Comparison of ENCODE assay signal across 1 cellular context in the genomic region with DNA sequence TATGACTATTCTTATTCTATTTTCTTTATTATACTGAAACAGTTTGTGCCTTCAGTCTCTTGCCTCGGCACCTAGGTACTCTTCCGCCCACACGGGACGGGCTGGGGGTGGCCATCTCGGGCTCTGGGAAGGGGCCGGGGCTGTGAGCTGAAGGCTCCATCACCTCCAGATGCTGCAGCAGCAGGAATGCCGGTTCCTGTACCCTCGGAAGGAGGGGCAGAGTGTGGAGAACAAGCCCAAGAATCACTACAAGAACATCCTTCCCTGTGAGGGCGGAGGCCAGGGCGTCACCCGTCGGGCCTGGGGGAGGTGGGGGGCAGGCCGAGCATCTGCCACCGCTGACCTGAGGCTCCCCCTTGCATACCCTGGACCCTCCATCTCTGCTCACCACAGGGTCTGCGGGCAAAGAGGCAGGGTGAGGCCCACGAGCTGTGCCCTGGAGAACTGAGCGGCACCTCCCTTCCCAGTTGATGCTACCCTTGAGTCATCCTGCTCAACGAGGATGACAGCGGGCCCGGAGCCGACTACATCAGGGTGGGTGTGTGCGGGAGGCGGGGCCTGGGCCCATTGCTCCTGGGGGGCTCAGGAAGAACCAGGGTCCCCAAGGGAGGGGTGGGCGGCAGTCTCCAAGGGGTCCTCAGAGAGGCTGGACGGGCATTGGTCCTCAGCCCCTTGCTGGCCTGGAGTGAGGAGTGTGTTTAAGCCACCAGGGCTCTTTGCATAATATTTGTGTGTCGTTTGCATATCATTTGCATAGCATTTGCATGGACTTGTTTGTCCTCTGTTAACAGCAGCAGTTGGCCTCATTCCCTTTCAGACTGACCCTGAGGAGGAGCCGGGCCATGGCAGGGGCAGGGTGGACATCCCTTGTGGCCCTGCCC.
TF ChIP-seq lines count a peak whose summit lies in the region.

No MANE protein-coding gene starts in this region.

TF ChIP-seq in H1, 55 proteins besides CTCF, POLR2A, EP300 and RAD21:
- TF ChIP-seq SP2 (IDR thresholded peaks at IDR 0.05; ENCODE audit: low read length) (no peak), PHF8 (conservative IDR thresholded peaks at IDR 0.05; ENCODE audit: low read depth, low read length) (no peak), CBX8 (IDR thresholded peaks at IDR 0.05; ENCODE audit: borderline replicate concordance, low read depth, low read length) (no peak), KDM5A (IDR thresholded peaks at IDR 0.05; ENCODE audit: low read length) (no peak), MAFK (IDR thresholded peaks at IDR 0.05; ENCODE audit: low read depth, low read length) (no peak), NANOG (IDR thresholded peaks at IDR 0.05; ENCODE audit: insufficient read depth, low read depth, low read length, poor library complexity, severe bottlenecking) (no peak)
- TF ChIP-seq, protein P1, sequence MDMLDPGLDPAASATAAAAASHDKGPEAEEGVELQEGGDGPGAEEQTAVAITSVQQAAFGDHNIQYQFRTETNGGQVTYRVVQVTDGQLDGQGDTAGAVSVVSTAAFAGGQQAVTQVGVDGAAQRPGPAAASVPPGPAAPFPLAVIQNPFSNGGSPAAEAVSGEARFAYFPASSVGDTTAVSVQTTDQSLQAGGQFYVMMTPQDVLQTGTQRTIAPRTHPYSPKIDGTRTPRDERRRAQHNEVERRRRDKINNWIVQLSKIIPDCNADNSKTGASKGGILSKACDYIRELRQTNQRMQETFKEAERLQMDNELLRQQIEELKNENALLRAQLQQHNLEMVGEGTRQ (IDR thresholded peaks at IDR 0.05; ENCODE audit: low read length), result no peak
- TF ChIP-seq, protein P2, sequence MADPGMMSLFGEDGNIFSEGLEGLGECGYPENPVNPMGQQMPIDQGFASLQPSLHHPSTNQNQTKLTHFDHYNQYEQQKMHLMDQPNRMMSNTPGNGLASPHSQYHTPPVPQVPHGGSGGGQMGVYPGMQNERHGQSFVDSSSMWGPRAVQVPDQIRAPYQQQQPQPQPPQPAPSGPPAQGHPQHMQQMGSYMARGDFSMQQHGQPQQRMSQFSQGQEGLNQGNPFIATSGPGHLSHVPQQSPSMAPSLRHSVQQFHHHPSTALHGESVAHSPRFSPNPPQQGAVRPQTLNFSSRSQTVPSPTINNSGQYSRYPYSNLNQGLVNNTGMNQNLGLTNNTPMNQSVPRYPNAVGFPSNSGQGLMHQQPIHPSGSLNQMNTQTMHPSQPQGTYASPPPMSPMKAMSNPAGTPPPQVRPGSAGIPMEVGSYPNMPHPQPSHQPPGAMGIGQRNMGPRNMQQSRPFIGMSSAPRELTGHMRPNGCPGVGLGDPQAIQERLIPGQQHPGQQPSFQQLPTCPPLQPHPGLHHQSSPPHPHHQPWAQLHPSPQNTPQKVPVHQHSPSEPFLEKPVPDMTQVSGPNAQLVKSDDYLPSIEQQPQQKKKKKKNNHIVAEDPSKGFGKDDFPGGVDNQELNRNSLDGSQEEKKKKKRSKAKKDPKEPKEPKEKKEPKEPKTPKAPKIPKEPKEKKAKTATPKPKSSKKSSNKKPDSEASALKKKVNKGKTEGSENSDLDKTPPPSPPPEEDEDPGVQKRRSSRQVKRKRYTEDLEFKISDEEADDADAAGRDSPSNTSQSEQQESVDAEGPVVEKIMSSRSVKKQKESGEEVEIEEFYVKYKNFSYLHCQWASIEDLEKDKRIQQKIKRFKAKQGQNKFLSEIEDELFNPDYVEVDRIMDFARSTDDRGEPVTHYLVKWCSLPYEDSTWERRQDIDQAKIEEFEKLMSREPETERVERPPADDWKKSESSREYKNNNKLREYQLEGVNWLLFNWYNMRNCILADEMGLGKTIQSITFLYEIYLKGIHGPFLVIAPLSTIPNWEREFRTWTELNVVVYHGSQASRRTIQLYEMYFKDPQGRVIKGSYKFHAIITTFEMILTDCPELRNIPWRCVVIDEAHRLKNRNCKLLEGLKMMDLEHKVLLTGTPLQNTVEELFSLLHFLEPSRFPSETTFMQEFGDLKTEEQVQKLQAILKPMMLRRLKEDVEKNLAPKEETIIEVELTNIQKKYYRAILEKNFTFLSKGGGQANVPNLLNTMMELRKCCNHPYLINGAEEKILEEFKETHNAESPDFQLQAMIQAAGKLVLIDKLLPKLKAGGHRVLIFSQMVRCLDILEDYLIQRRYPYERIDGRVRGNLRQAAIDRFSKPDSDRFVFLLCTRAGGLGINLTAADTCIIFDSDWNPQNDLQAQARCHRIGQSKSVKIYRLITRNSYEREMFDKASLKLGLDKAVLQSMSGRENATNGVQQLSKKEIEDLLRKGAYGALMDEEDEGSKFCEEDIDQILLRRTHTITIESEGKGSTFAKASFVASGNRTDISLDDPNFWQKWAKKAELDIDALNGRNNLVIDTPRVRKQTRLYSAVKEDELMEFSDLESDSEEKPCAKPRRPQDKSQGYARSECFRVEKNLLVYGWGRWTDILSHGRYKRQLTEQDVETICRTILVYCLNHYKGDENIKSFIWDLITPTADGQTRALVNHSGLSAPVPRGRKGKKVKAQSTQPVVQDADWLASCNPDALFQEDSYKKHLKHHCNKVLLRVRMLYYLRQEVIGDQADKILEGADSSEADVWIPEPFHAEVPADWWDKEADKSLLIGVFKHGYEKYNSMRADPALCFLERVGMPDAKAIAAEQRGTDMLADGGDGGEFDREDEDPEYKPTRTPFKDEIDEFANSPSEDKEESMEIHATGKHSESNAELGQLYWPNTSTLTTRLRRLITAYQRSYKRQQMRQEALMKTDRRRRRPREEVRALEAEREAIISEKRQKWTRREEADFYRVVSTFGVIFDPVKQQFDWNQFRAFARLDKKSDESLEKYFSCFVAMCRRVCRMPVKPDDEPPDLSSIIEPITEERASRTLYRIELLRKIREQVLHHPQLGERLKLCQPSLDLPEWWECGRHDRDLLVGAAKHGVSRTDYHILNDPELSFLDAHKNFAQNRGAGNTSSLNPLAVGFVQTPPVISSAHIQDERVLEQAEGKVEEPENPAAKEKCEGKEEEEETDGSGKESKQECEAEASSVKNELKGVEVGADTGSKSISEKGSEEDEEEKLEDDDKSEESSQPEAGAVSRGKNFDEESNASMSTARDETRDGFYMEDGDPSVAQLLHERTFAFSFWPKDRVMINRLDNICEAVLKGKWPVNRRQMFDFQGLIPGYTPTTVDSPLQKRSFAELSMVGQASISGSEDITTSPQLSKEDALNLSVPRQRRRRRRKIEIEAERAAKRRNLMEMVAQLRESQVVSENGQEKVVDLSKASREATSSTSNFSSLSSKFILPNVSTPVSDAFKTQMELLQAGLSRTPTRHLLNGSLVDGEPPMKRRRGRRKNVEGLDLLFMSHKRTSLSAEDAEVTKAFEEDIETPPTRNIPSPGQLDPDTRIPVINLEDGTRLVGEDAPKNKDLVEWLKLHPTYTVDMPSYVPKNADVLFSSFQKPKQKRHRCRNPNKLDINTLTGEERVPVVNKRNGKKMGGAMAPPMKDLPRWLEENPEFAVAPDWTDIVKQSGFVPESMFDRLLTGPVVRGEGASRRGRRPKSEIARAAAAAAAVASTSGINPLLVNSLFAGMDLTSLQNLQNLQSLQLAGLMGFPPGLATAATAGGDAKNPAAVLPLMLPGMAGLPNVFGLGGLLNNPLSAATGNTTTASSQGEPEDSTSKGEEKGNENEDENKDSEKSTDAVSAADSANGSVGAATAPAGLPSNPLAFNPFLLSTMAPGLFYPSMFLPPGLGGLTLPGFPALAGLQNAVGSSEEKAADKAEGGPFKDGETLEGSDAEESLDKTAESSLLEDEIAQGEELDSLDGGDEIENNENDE (IDR thresholded peaks at IDR 0.05; ENCODE audit: insufficient replicate concordance, low read length), result no peak
